In genomic region chr13:40401911-40402776, GRCh38 we compare ENCODE assay signal across 8 cellular contexts.
A peak's percentile ranks its signal among the peaks of the same experiment; 100 is the strongest.
DNase-seq lines count a peak whose midpoint lies in the region; ATAC-seq, FAIRE-seq and TF ChIP-seq lines count a peak whose summit lies in the region.

No MANE protein-coding gene starts in this region.

- no peaks in the 10 kb centered on the region for H3K27me3 ChIP-seq in breast epithelium

- ATAC-seq in GM18909 (IDR thresholded peaks at IDR 0.05; ENCODE audit: poor library complexity, unreplicated experiment) = peak; percentile 97
- ATAC-seq in HG03097 (IDR thresholded peaks at IDR 0.05; ENCODE audit: low FRiP score, unreplicated experiment) = peak; percentile 81
- peak; percentile 96 for ATAC-seq in left colon

- TF ChIP-seq POLR2A in breast epithelium (IDR thresholded peaks at IDR 0.05) = no peak

- TF ChIP-seq CTCF in AG09319 (IDR thresholded peaks at IDR 0.05; ENCODE audit: low read depth, low read length) (no peak), breast epithelium (IDR thresholded peaks at IDR 0.05) (no peak)

- H3K36me3 ChIP-seq in breast epithelium = no peaks in the 10 kb centered on the region

- FAIRE-seq in RCC 7860 (lab: Jason Lieb, UNC) = peak; percentile 81

- peak; percentile 89 for DNase-seq in AG09319 (ENCODE audit: extremely low read depth, low read depth)
- DNase-seq in RCC 7860 (ENCODE audit: low spot score) = peak; percentile 93
- peak; percentile 81 to 84 for DNase-seq in breast epithelium (ENCODE audit: low spot score in 2 of 2)
- peak; percentile 95 to 98 for DNase-seq in left colon
- peak; percentile 23 for DNase-seq in stimulated activated CD4-positive, alpha-beta T cell treated with anti-CD3 and anti-CD28 coated beads, Interleukin-4, amount 100 ng/mL, for 1 hour
- DNase-seq in T-helper 9 cell = no peak

- no peaks in the 10 kb centered on the region for H3K9me3 ChIP-seq in breast epithelium

- intact Hi-C loops in breast epithelium (cut with DNase I; ENCODE audit: low total_unique reads) = no loop called here
- intact Hi-C loops in left colon (cut with DNase I, micrococcal nuclease) = loop anchor here in 1 of 2 donors (5.0 to 10.0 kb wide), 2 partner anchors 35 to 263 kb away; partner anchors contain the start of gene FOXO1

- peak overlapping the region; percentile 31 to 73 for H3K27ac ChIP-seq in breast epithelium

- H3K4me3 ChIP-seq in breast epithelium = peak overlapping the region in 2 of 3 donors; percentile 17 to 40

- peaks cover 0 to 5% of the 10 kb centered on the region in 2 donors for H3K4me1 ChIP-seq in breast epithelium
